In genomic region chr6:14211596-14211961, GRCh38 we compare ENCODE assay signal across 8 cellular contexts.
A peak's percentile ranks its signal among the peaks of the same experiment; 100 is the strongest.
DNase-seq lines count a peak whose midpoint lies in the region; ATAC-seq and TF ChIP-seq lines count a peak whose summit lies in the region.

No MANE protein-coding gene starts in this region.

- DNase-seq in activated gamma-delta T cell treated with Interleukin-2 at 50 U/mL for 16 hours (peak; percentile 16), activated gamma-delta T cell (lab: John Stamatoyannopoulos, UW) (no peak), LNCaP clone FGC (ENCODE audit: low read depth) (no peak), Right ventricle myocardium superior (peak; percentile 80), NCI-H1105 treated with DMSO at 0.1 percent for 48 hours (lab: John Stamatoyannopoulos, UW) (no peak)
- DNase-seq in activated T-helper 2 cell treated with anti-CD3 and anti-CD28 coated beads, Interferon-gamma antibody, Interleukin-2, Interleukin-4, amounts not matched to agents 10 μg/mL and 5 μg/mL and 100 μg/mL, durations not matched to agents 14 hours and 24 hours and 36 hours (ENCODE audit: low spot score), result no peak

- H3K4me3 Mint-ChIP-seq in activated T-helper 2 cell treated with anti-CD3 and anti-CD28 coated beads, Interferon-gamma antibody, Interleukin-2, Interleukin-4, amounts not matched to agents 10 μg/mL and 5 μg/mL and 100 μg/mL, durations not matched to agents 14 hours and 24 hours and 36 hours (ENCODE audit: low read depth), result peak overlapping the region; percentile 78

- TF ChIP-seq CTCF in LNCaP clone FGC (IDR thresholded peaks at IDR 0.05; ENCODE audit: control insufficient read depth, extremely low read depth, insufficient read depth) (no peak), parathyroid adenoma (IDR thresholded peaks at IDR 0.05) (no peak)

- H3K79me2 ChIP-seq in parathyroid adenoma, result no peaks in the 10 kb centered on the region

- H3K36me3 Mint-ChIP-seq in activated T-helper 2 cell treated with anti-CD3 and anti-CD28 coated beads, Interferon-gamma antibody, Interleukin-2, Interleukin-4, amounts not matched to agents 10 μg/mL and 5 μg/mL and 100 μg/mL, durations not matched to agents 14 hours and 24 hours and 36 hours (ENCODE audit: low read depth), result peaks cover 8% of the 10 kb centered on the region

- no peak overlapping the region for H3K9ac ChIP-seq in parathyroid adenoma

- no peaks in the 10 kb centered on the region for H3K36me3 ChIP-seq in parathyroid adenoma (ENCODE audit: control insufficient read depth, insufficient read depth, low read length)

- H3K9me3 ChIP-seq in parathyroid adenoma (ENCODE audit: control insufficient read depth, low read length), result no peaks in the 10 kb centered on the region

- H3K27ac ChIP-seq in parathyroid adenoma, result peak overlapping the region; percentile 39

- H3K4me1 Mint-ChIP-seq in activated T-helper 2 cell treated with anti-CD3 and anti-CD28 coated beads, Interferon-gamma antibody, Interleukin-2, Interleukin-4, amounts not matched to agents 10 μg/mL and 5 μg/mL and 100 μg/mL, durations not matched to agents 14 hours and 24 hours and 36 hours (ENCODE audit: low read depth), result peaks cover 37% of the 10 kb centered on the region

- no peaks in the 10 kb centered on the region for H3K9me3 Mint-ChIP-seq in activated T-helper 2 cell treated with anti-CD3 and anti-CD28 coated beads, Interferon-gamma antibody, Interleukin-2, Interleukin-4, amounts not matched to agents 10 μg/mL and 5 μg/mL and 100 μg/mL, durations not matched to agents 14 hours and 24 hours and 36 hours

- intact Hi-C loops in activated T-helper 2 cell treated with anti-CD3 and anti-CD28 coated beads, Interferon-gamma antibody, Interleukin-2, Interleukin-4, amounts not matched to agents 10 μg/mL and 5 μg/mL and 100 μg/mL, durations not matched to agents 14 hours and 24 hours and 36 hours (cut with micrococcal nuclease), result loop anchor here (1.0 to 10.0 kb wide), 10 partner anchors 61 to 1413 kb away; no protein-coding TSS in a partner anchor
- intact Hi-C loops in Right ventricle myocardium superior (cut with DNase I), result loop anchor here (10.0 kb wide), 1 partner anchor 1033 kb away; the partner anchor contains the start of gene JARID2

- peaks cover 9% of the 10 kb centered on the region for H3K4me1 ChIP-seq in parathyroid adenoma

- H3K27me3 ChIP-seq in parathyroid adenoma (ENCODE audit: control insufficient read depth, insufficient read depth, low read length), result no peaks in the 10 kb centered on the region

- ATAC-seq in Right ventricle myocardium superior (ENCODE audit: poor library complexity) (peak; percentile 54), HG03565 (IDR thresholded peaks at IDR 0.05; ENCODE audit: unreplicated experiment) (no peak)

- H3K27ac Mint-ChIP-seq in activated T-helper 2 cell treated with anti-CD3 and anti-CD28 coated beads, Interferon-gamma antibody, Interleukin-2, Interleukin-4, amounts not matched to agents 10 μg/mL and 5 μg/mL and 100 μg/mL, durations not matched to agents 14 hours and 24 hours and 36 hours, result peak overlapping the region; percentile 83

- no peaks in the 10 kb centered on the region for H3K27me3 Mint-ChIP-seq in activated T-helper 2 cell treated with anti-CD3 and anti-CD28 coated beads, Interferon-gamma antibody, Interleukin-2, Interleukin-4, amounts not matched to agents 10 μg/mL and 5 μg/mL and 100 μg/mL, durations not matched to agents 14 hours and 24 hours and 36 hours (ENCODE audit: low read depth)

- peak overlapping the region; percentile 48 for H3K4me3 ChIP-seq in LNCaP clone FGC (ENCODE audit: low read depth, low read length)
- peak overlapping the region; percentile 52 for H3K4me3 ChIP-seq in parathyroid adenoma (ENCODE audit: low read depth, low read length)

- H2AFZ ChIP-seq in parathyroid adenoma, result peak overlapping the region; percentile 80

- H3K4me2 ChIP-seq in parathyroid adenoma (ENCODE audit: low read length), result peak overlapping the region; percentile 64

Comparison
In these comparisons a context has a peak if more than half of its experiments do, and no peak if none do; other contexts are left out.
1. DNase-seq: peak in activated gamma-delta T cell treated with Interleukin-2 at 50 U/mL for 16 hours (single experiment) and Right ventricle myocardium superior (single experiment); none in activated gamma-delta T cell (single experiment), LNCaP clone FGC (single experiment), activated T-helper 2 cell treated with anti-CD3 and anti-CD28 coated beads, Interferon-gamma antibody, Interleukin-2, Interleukin-4, amounts not matched to agents 10 μg/mL and 5 μg/mL and 100 μg/mL, durations not matched to agents 14 hours and 24 hours and 36 hours (single experiment) and NCI-H1105 treated with DMSO at 0.1 percent for 48 hours (single experiment).